In the genomic region with DNA sequence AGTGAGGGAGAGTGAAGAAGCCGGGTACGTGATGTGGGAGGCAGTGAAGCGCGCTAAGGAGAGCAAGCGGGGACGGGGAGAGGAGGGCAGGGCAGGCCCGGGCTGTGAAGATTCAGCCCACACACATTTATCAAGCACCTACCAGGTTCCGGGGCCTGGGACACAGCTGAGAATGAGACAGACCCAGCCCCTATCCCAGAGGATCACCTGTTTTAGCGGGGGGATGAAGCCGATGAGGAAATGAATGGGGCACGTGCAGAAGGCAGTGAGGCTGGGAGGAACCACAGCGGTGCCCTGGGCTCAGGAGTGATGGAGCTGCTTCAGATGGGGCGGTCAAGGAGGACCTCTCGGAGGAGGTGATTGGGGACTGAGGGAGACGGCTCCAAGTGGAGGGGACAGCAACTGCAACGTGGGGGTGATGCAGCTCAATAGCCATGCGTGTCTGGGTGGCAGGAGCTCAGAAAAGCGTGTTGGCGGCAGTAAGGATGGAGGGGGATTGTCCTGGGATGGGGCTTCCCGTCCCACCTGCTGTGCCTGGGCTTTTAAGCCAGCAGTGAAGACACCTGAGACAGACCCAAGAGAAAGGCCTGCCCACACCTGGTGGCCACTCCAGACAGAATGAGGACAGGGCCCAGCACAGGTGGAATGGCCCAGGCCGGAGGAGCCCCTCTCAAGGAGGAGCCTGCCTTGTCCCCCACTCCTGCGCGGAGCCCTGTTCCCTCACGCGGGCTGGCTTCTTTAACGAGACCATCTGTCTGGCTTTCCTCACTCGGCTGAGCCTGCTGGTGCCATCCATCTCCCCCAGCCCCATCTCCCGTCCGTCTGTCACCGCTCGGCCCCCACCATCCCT, we compare ENCODE assay signal across 17 cellular contexts.
A peak's percentile ranks its signal among the peaks of the same experiment; 100 is the strongest.
DNase-seq lines count a peak whose midpoint lies in the region; ATAC-seq and TF ChIP-seq lines count a peak whose summit lies in the region.
"Had no signal": no experiment of that assay in that cellular context is flagged by ENCODE, and none has a peak within 500 bp of the region (broad histone marks: within the 10 kb centered on the region; RNA-seq: fewer than 3 reads in every experiment).

No MANE protein-coding gene starts in this region.

- H3K36me3 ChIP-seq in RWPE2 (ENCODE audit: low read depth) (no peaks in the 10 kb centered on the region), lower lobe of right lung (no peaks in the 10 kb centered on the region), upper lobe of right lung (no peaks in the 10 kb centered on the region), MM.1S (replicated peaks; ENCODE audit: insufficient read depth, low read length) (no peaks in the 10 kb centered on the region)
- no peaks in the 10 kb centered on the region for H3K36me3 ChIP-seq in effector memory CD4-positive, alpha-beta T cell (ENCODE audit: control insufficient read depth, insufficient read depth, low read length)
- H3K36me3 ChIP-seq: left ventricle myocardium inferior, stomach had no signal

- no peak overlapping the region for H3K9ac ChIP-seq in MM.1S (ENCODE audit: low read length)
- H3K9ac ChIP-seq: KMS-11 had no signal

- H3K9me3 ChIP-seq in RWPE2 (ENCODE audit: severe bottlenecking) (no peaks in the 10 kb centered on the region), lower lobe of right lung (no peaks in the 10 kb centered on the region), upper lobe of right lung (no peaks in the 10 kb centered on the region), MM.1S (replicated peaks; ENCODE audit: insufficient read depth, low read length) (no peaks in the 10 kb centered on the region)
- peaks cover 4% of the 10 kb centered on the region for H3K9me3 ChIP-seq in effector memory CD4-positive, alpha-beta T cell (ENCODE audit: control insufficient read depth, low read length)

- H3K4me3 ChIP-seq in RWPE2 (ENCODE audit: severe bottlenecking) (no peak overlapping the region), lower lobe of right lung (no peak overlapping the region), upper lobe of right lung (no peak overlapping the region), MM.1S (ENCODE audit: low read length) (no peak overlapping the region)
- H3K4me3 ChIP-seq in effector memory CD4-positive, alpha-beta T cell (ENCODE audit: insufficient read depth, low read depth, low read length, poor library complexity, severe bottlenecking) = no peak overlapping the region
- H3K4me3 ChIP-seq: left ventricle myocardium inferior, stomach had no signal

- H3K36me3 Mint-ChIP-seq in natural killer cell treated with Interleukin-12 subunit alpha and Interleukin-12 subunit beta and Interleukin-15 and Interleukin-18, amount 100 ng/mL, for 72 hours = no peaks in the 10 kb centered on the region
- no peaks in the 10 kb centered on the region for H3K36me3 Mint-ChIP-seq in natural killer cell

- no peak overlapping the region for H3K4me3 Mint-ChIP-seq in natural killer cell treated with Interleukin-12 subunit alpha and Interleukin-12 subunit beta and Interleukin-15 and Interleukin-18, amount 100 ng/mL, for 72 hours
- H3K4me3 Mint-ChIP-seq in natural killer cell = no peak overlapping the region
- H3K4me3 Mint-ChIP-seq: activated T-cell treated with anti-CD3 and anti-CD28 coated beads, Interleukin-2, amount 50 U/mL, for 24 hours had no signal

- H3K9me3 Mint-ChIP-seq in natural killer cell treated with Interleukin-12 subunit alpha and Interleukin-12 subunit beta and Interleukin-15 and Interleukin-18, amount 100 ng/mL, for 72 hours = no peaks in the 10 kb centered on the region
- no peaks in the 10 kb centered on the region for H3K9me3 Mint-ChIP-seq in natural killer cell
- H3K9me3 Mint-ChIP-seq: activated T-cell treated with anti-CD3 and anti-CD28 coated beads, Interleukin-2, amount 50 U/mL, for 24 hours had no signal

- no peaks in the 10 kb centered on the region for H3F3A ChIP-seq in MM.1S (ENCODE audit: insufficient read depth, low read length)

- H3K27me3 ChIP-seq in RWPE2 (ENCODE audit: insufficient read depth, poor library complexity, severe bottlenecking) (peaks cover 37% of the 10 kb centered on the region), lower lobe of right lung (ENCODE audit: low read depth) (peaks cover 67% of the 10 kb centered on the region), upper lobe of right lung (peaks cover 72% of the 10 kb centered on the region), MM.1S (replicated peaks; ENCODE audit: insufficient read depth, low read length) (peaks cover 97% of the 10 kb centered on the region)
- H3K27me3 ChIP-seq in effector memory CD4-positive, alpha-beta T cell (replicated peaks; ENCODE audit: control insufficient read depth, insufficient read depth, low read length, poor library complexity, severe bottlenecking) = no peaks in the 10 kb centered on the region

- peak; percentile 52 for DNase-seq in natural killer cell treated with Interleukin-12 subunit alpha and Interleukin-12 subunit beta and Interleukin-15 and Interleukin-18, amount 100 ng/mL, for 72 hours (ENCODE audit: low spot score)
- DNase-seq in natural killer cell (no peak), RWPE2 (ENCODE audit: low spot score) (peak; percentile 66), lower lobe of right lung (peak; percentile 15), upper lobe of right lung (peak; percentile 43), MM.1S (no peak)
- DNase-seq in effector memory CD4-positive, alpha-beta T cell = no peak
- DNase-seq: activated CD4-positive, alpha-beta T cell treated with anti-CD3 and anti-CD28 coated beads, Interleukin-2, amount 50 U/mL, for 4 hours; left ventricle myocardium inferior; NCI-H2107; NCI-H748 treated with DMSO at 0.1 percent for 48 hours; stomach; SW 1271 had no signal

- no peaks in the 10 kb centered on the region for H3K4me1 ChIP-seq in RWPE2 (ENCODE audit: insufficient read depth, poor library complexity, severe bottlenecking)
- H3K4me1 ChIP-seq in lower lobe of right lung = no peaks in the 10 kb centered on the region
- H3K4me1 ChIP-seq in upper lobe of right lung = no peaks in the 10 kb centered on the region
- H3K4me1 ChIP-seq in effector memory CD4-positive, alpha-beta T cell (ENCODE audit: control insufficient read depth, insufficient read depth, low read length, poor library complexity, severe bottlenecking) = no peaks in the 10 kb centered on the region
- H3K4me1 ChIP-seq in MM.1S (ENCODE audit: low read length) = no peaks in the 10 kb centered on the region
- H3K4me1 ChIP-seq: left ventricle myocardium inferior, stomach had no signal

- no peaks in the 10 kb centered on the region for H3K79me2 ChIP-seq in MM.1S (ENCODE audit: low read length)

- no peak overlapping the region for H2AFZ ChIP-seq in MM.1S (ENCODE audit: low read length)

- H3K27ac Mint-ChIP-seq in natural killer cell treated with Interleukin-12 subunit alpha and Interleukin-12 subunit beta and Interleukin-15 and Interleukin-18, amount 100 ng/mL, for 72 hours = no peak overlapping the region
- H3K27ac Mint-ChIP-seq in natural killer cell = no peak overlapping the region
- H3K27ac Mint-ChIP-seq: activated T-cell treated with anti-CD3 and anti-CD28 coated beads, Interleukin-2, amount 50 U/mL, for 24 hours had no signal

- H3K4me1 Mint-ChIP-seq in natural killer cell treated with Interleukin-12 subunit alpha and Interleukin-12 subunit beta and Interleukin-15 and Interleukin-18, amount 100 ng/mL, for 72 hours (ENCODE audit: low read depth in 2 of 2) = peaks cover 12 to 25% of the 10 kb centered on the region in 2 donors
- peaks cover 30 to 47% of the 10 kb centered on the region in 2 donors for H3K4me1 Mint-ChIP-seq in natural killer cell

- H3K9me2 ChIP-seq in MM.1S (replicated peaks; ENCODE audit: insufficient read depth, low read length) = no peaks in the 10 kb centered on the region

- peaks cover 0 to 16% of the 10 kb centered on the region in 2 donors for H3K27me3 Mint-ChIP-seq in natural killer cell treated with Interleukin-12 subunit alpha and Interleukin-12 subunit beta and Interleukin-15 and Interleukin-18, amount 100 ng/mL, for 72 hours
- H3K27me3 Mint-ChIP-seq in natural killer cell (ENCODE audit: low read depth in 2 of 2) = peaks cover 21 to 26% of the 10 kb centered on the region in 2 donors

- intact Hi-C loops in natural killer cell (cut with micrococcal nuclease) (no loop called here), lower lobe of right lung (cut with DNase I) (no loop called here), upper lobe of right lung (cut with DNase I) (no loop called here)

- no peak overlapping the region for H3K27ac ChIP-seq in RWPE2 (ENCODE audit: poor library complexity, severe bottlenecking)
- no peak overlapping the region for H3K27ac ChIP-seq in lower lobe of right lung
- H3K27ac ChIP-seq in upper lobe of right lung = no peak overlapping the region
- no peak overlapping the region for H3K27ac ChIP-seq in effector memory CD4-positive, alpha-beta T cell (ENCODE audit: insufficient read depth, low read length, poor library complexity, severe bottlenecking)
- H3K27ac ChIP-seq in MM.1S (ENCODE audit: low read length) = no peak overlapping the region
- H3K27ac ChIP-seq: KMS-11, left ventricle myocardium inferior, stomach had no signal

- no peak for ATAC-seq in natural killer cell treated with Interleukin-12 subunit alpha and Interleukin-12 subunit beta and Interleukin-15 and Interleukin-18, amount 100 ng/mL, for 72 hours
- no peak for ATAC-seq in natural killer cell
- no peak for ATAC-seq in RWPE2 (ENCODE audit: low read depth)
- ATAC-seq in lower lobe of right lung = peak in 1 of 2 donors; percentile 4
- ATAC-seq in upper lobe of right lung = no peak
- no peak for ATAC-seq in GM21526 (IDR thresholded peaks at IDR 0.05; ENCODE audit: low FRiP score, unreplicated experiment)
- ATAC-seq: HCT116 had no signal

- H3K4me2 ChIP-seq in MM.1S (ENCODE audit: low read depth, low read length) = no peak overlapping the region
- H3K4me2 ChIP-seq: KMS-11 had no signal

- no peaks in the 10 kb centered on the region for H4K20me1 ChIP-seq in MM.1S (ENCODE audit: insufficient read depth, low read length)

- TF ChIP-seq CTCF in natural killer cell (IDR thresholded peaks at IDR 0.05) = no peak
- no peak for TF ChIP-seq CTCF in RWPE2 (IDR thresholded peaks at IDR 0.05; ENCODE audit: poor library complexity, severe bottlenecking)
- TF ChIP-seq CTCF in lower lobe of right lung (IDR thresholded peaks at IDR 0.05) = no peak
- TF ChIP-seq CTCF in upper lobe of right lung (IDR thresholded peaks at IDR 0.05) = no peak
- TF ChIP-seq CTCF in MM.1S (IDR thresholded peaks at IDR 0.05; ENCODE audit: low read length) = no peak

Comparison
In these comparisons a context has a peak if more than half of its experiments do, and no peak if none do; other contexts are left out.
1. DNase-seq: peak in natural killer cell treated with Interleukin-12 subunit alpha and Interleukin-12 subunit beta and Interleukin-15 and Interleukin-18, amount 100 ng/mL, for 72 hours (single experiment), RWPE2 (single experiment), lower lobe of right lung (single experiment) and upper lobe of right lung (single experiment); none in natural killer cell (single experiment), effector memory CD4-positive, alpha-beta T cell (0 of 3) and MM.1S (single experiment).